ENCODE assay signal across 8 cellular contexts in the genomic region with DNA sequence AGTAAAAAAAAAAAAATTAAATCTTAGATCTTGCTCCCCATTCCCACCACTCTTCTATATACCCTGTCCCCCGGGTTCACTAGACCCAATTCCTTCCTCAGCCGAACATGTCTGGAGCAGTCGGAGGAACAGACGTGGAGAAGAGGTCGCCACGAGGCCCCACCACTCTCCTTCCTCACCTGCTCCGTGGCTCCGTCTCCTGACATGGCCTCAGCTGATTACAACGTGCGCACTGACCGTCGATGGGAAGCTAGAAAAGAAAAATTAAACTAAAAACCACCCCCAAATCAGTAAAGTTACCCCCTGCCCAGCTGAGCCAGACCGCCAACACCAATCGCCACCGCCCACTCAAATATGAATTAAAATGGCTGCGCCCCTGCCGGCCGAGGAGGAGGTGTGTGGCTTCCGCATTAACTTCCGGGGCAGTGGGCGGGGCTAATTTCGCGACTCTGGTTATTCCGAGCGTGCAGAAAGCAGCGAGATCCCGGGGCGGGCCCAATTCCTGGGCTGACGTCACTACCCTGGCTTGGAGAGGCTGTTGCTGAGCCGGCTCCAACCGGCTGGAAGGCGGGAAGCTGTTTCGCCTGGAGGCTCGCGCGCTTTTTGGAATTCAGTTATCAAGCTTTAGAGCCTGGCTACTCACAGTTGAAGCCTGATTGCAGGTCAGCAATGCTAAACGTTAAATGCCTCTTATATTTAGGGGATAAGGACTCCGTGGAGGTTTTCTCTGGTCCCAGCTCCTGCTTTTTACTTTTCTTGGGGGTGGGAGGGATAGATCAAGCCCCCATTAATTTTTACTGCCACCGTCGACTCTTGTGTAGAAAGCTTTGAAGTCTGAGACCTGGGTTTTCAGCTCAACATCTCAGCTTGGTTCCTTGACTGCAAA. TPM values are rescaled to one million over a fixed set of nuclear protein-coding genes. Genes with fewer than 3 reads are reported as not detected.
A peak's percentile ranks its signal among the peaks of the same experiment; 100 is the strongest.
DNase-seq lines count a peak whose midpoint lies in the region; ATAC-seq, FAIRE-seq and TF ChIP-seq lines count a peak whose summit lies in the region.

Gene CSTF3, minus strand, starts transcription at position 361 of the 886 bp plus-strand sequence. Its CDS starts 155 bp downstream, at position 206.

- H3K14ac ChIP-seq in trophoblast cell (ENCODE audit: low read length): peak within 1 kb of the TSS; percentile 93

- H3K27me3 ChIP-seq in adrenal gland (no peaks in the 10 kb centered on the region), trophoblast cell (ENCODE audit: insufficient read depth, low read length) (no peaks in the 10 kb centered on the region), transverse colon (no peaks in the 10 kb centered on the region)

- peaks cover 5 to 38% of the 10 kb centered on the region in 2 donors for H3K4me1 ChIP-seq in adrenal gland (replicated peaks in 1 of 2)
- H3K4me1 ChIP-seq in trophoblast cell (ENCODE audit: control insufficient read depth in 1 of 2, insufficient read depth in 2 of 2, low read length in 2 of 2): peaks cover 5 to 13% of the 10 kb centered on the region in 2 experiments
- peaks cover 5 to 41% (median 18%) of the 10 kb centered on the region in 4 donors for H3K4me1 ChIP-seq in transverse colon

- H2AFZ ChIP-seq in trophoblast cell (ENCODE audit: insufficient read depth, low read length, poor library complexity): peak within 1 kb of the TSS; percentile 83

- peak within 1 kb of the TSS; percentile 66 for H3K4me2 ChIP-seq in trophoblast cell (ENCODE audit: low read length)

- TF ChIP-seq POLR2A in GM12892 (IDR thresholded peaks at IDR 0.05; ENCODE audit: low read depth, low read length): peak; percentile 81; the same call in 1 of the 2 replicates
- TF ChIP-seq POLR2A in adrenal gland (IDR thresholded peaks at IDR 0.05): peak in 1 of 2 donors; percentile 77
- TF ChIP-seq POLR2A in transverse colon (IDR thresholded peaks at IDR 0.05): peak; percentile 74

- peak within 1 kb of the TSS; percentile 86 for H3K18ac ChIP-seq in trophoblast cell (ENCODE audit: low read length)

- H2BK120ac ChIP-seq in trophoblast cell (ENCODE audit: insufficient read depth, low read length, poor library complexity): peak within 1 kb of the TSS; percentile 62

- peak within 1 kb of the TSS; percentile 72 for H2BK12ac ChIP-seq in trophoblast cell (ENCODE audit: low read length)

- H3K79me2 ChIP-seq in trophoblast cell (ENCODE audit: control insufficient read depth, insufficient read depth, low read length, poor library complexity): peaks cover 9% of the 10 kb centered on the region

- H4K12ac ChIP-seq in trophoblast cell (ENCODE audit: low read depth, low read length): peak within 1 kb of the TSS; percentile 95

- peak within 1 kb of the TSS; percentile 88 for H2BK5ac ChIP-seq in trophoblast cell (ENCODE audit: low read depth, low read length, poor library complexity)

- intact Hi-C loops in adrenal gland (cut with DNase I): loop anchor here (10.0 kb wide), 2 partner anchors 93 to 173 kb away; partner anchors contain the start of gene HIPK3 (in 2 of the 2)
- intact Hi-C loops in cardiac septum (cut with DNase I): loop anchor here (2.0 to 10.0 kb wide), 3 partner anchors 95 to 613 kb away; partner anchors contain the start of genes FBXO3 and HIPK3
- intact Hi-C loops in transverse colon (cut with DNase I; ENCODE audit: low total_unique reads): no loop called here

- in situ Hi-C loops in transverse colon (cut with MboI; ENCODE audit: low pct_ligation_motif_present in 1 of 4, low pct_unique_long_range_greater_than_20kb in 1 of 4, low sequenced_read_pairs in 3 of 4): loop anchor here in 3 of 4 donors (10.0 to 25.0 kb wide), 2 partner anchors 173 to 576 kb away; partner anchors contain the start of gene CD59 (in 2 of the 3)

- peaks cover 8% of the 10 kb centered on the region for H3K79me1 ChIP-seq in trophoblast cell (ENCODE audit: low read length)

- TF ChIP-seq CTCF in adrenal gland (IDR thresholded peaks at IDR 0.05) (peak; percentile 44 to 91 (median 69)), transverse colon (IDR thresholded peaks at IDR 0.05) (peak; percentile 44 to 96 (median 64))

- DNase-seq in GM12892 (ENCODE audit: insufficient read length): peak; percentile 79
- peak; percentile 99 for DNase-seq in NCI-H146 (lab: John Stamatoyannopoulos, UW)
- DNase-seq in T-helper 1 cell: peak; percentile 88 to 96 (median 92)
- peak; percentile 100 for DNase-seq in adrenal gland
- peak; percentile 100 for DNase-seq in cardiac septum (ENCODE audit: low spot score)
- peak; percentile 100 for DNase-seq in trophoblast cell
- peak; percentile 100 for DNase-seq in transverse colon

- peak within 1 kb of the TSS; percentile 57 to 82 (median 60) for H3K4me3 ChIP-seq in adrenal gland
- peak within 1 kb of the TSS; percentile 96 for H3K4me3 ChIP-seq in trophoblast cell (ENCODE audit: low read depth, low read length)
- peak within 1 kb of the TSS; percentile 60 to 89 (median 83) for H3K4me3 ChIP-seq in transverse colon

- H3K9ac ChIP-seq in trophoblast cell (ENCODE audit: low read length): peak within 1 kb of the TSS; percentile 98

- H3K9me3 ChIP-seq in adrenal gland (replicated peaks in 1 of 3) (no peaks in the 10 kb centered on the region), trophoblast cell (ENCODE audit: insufficient read depth, low read depth, low read length) (no peaks in the 10 kb centered on the region), transverse colon (no peaks in the 10 kb centered on the region)

- peak within 1 kb of the TSS; percentile 95 for H2AK5ac ChIP-seq in trophoblast cell (ENCODE audit: low read length)

- peak within 1 kb of the TSS; percentile 92 for H3K4ac ChIP-seq in trophoblast cell (ENCODE audit: low read depth, low read length)

- WGBS in adrenal gland, 4 donors: 1 to 2% (median 2%) methylated on average over 27 to 40 of the region's 40 CpGs
- no CpG with 5 or more reads among the region's 40 CpGs for WGBS in trophoblast cell (ENCODE audit: extremely low coverage, insufficient coverage, insufficient read length)
- 2% methylated on average over 40 of the region's 40 CpGs; no CpG with 5 or more reads in 1 of the 2 donors for WGBS in transverse colon (ENCODE audit: low coverage in 1 of 2), 2 donors

- TF ChIP-seq EP300 in transverse colon (IDR thresholded peaks at IDR 0.05; ENCODE audit: low read depth): no peak

- peak; percentile 99 for FAIRE-seq in GM12892 (lab: Jason Lieb, UNC)

- ATAC-seq in HG02852 (IDR thresholded peaks at IDR 0.05; ENCODE audit: unreplicated experiment): peak; percentile 92

- H4K91ac ChIP-seq in trophoblast cell (ENCODE audit: low read depth, low read length): peak within 1 kb of the TSS; percentile 89

- no peak within 1 kb of the TSS for H3K23ac ChIP-seq in trophoblast cell (ENCODE audit: low read length)

- H3K27ac ChIP-seq in adrenal gland (peak within 1 kb of the TSS; percentile 28 to 84 (median 56)), trophoblast cell (ENCODE audit: low read depth, low read length) (peak within 1 kb of the TSS; percentile 94), transverse colon (peak within 1 kb of the TSS; percentile 80 to 90 (median 85))

- H4K8ac ChIP-seq in trophoblast cell (ENCODE audit: low read depth, low read length): peak within 1 kb of the TSS; percentile 97

- H3K36me3 ChIP-seq in adrenal gland (replicated peaks in 1 of 2) (no peaks in the 10 kb centered on the region), trophoblast cell (ENCODE audit: control insufficient read depth in 1 of 2, insufficient read depth in 2 of 2, low read length in 2 of 2) (no peaks in the 10 kb centered on the region), transverse colon (no peaks in the 10 kb centered on the region)

RNA-seq across cellular contexts. Expression of gene CSTF3, which starts in this region (rescaled TPM):
- polyA plus RNA-seq in GM12892 (2012; ENCODE audit: missing spikeins): 52.3 TPM
- total RNA-seq in adrenal gland (10 to 100 TPM in 5 of 8 donors, 1 to 10 TPM in 3; 6.9 to 25.1 (median 16.5) TPM), cardiac septum (16.0 TPM), transverse colon (100 to 1,000 TPM in 1 of 4 donors, 10 to 100 TPM in 2, 1 to 10 TPM in 1; 2.2 to 167 (median 14.2) TPM)
- 10 to 100 TPM; 40.6 to 59.7 (median 40.8) TPM for polyA plus RNA-seq in adrenal gland
- 49.9 and 51.7 TPM in 2 replicates for polyA plus RNA-seq in trophoblast cell (2013)

Comparison
In these comparisons a context has a peak if more than half of its experiments do, and no peak if none do; other contexts are left out.
1. Peak in every context shown above with its lines: DNase-seq, ATAC-seq, H3K4me3 ChIP-seq and H3K27ac ChIP-seq.